In genomic region chr11:43920598-43921419, GRCh38 we compare ENCODE assay signal across 9 cellular contexts. TPM values are rescaled to one million over a fixed set of nuclear protein-coding genes. Genes with fewer than 3 reads are reported as not detected.
A peak's percentile ranks its signal among the peaks of the same experiment; 100 is the strongest.
DNase-seq lines count a peak whose midpoint lies in the region; FAIRE-seq and TF ChIP-seq lines count a peak whose summit lies in the region.
"Had no signal": no experiment of that assay in that cellular context is flagged by ENCODE, and none has a peak within 500 bp of the region (broad histone marks: within the 10 kb centered on the region; RNA-seq: fewer than 3 reads in every experiment).

No MANE protein-coding gene starts in this region.

- no peaks in the 10 kb centered on the region for H3K79me2 ChIP-seq in keratinocyte (ENCODE audit: control insufficient read depth, insufficient read depth, low read length)

- no peaks in the 10 kb centered on the region for H3K9me1 ChIP-seq in keratinocyte (ENCODE audit: control insufficient read depth, extremely low read depth, insufficient read depth, low read length)

- peak overlapping the region; percentile 54 for H3K4me2 ChIP-seq in keratinocyte (ENCODE audit: control insufficient read depth, extremely low read depth, insufficient read depth, low read depth, low read length)

- H3K27me3 ChIP-seq in HUES48 (ENCODE audit: control insufficient read depth, insufficient read depth, low read length), result no peaks in the 10 kb centered on the region
- no peaks in the 10 kb centered on the region for H3K27me3 ChIP-seq in adrenal gland
- no peaks in the 10 kb centered on the region for H3K27me3 ChIP-seq in keratinocyte (ENCODE audit: control insufficient read depth, extremely low read depth, insufficient read depth, low read length)
- H3K27me3 ChIP-seq in thyroid gland, result no peaks in the 10 kb centered on the region

- H3K27ac Mint-ChIP-seq in activated CD4-positive, alpha-beta T cell treated with anti-CD3 and anti-CD28 coated beads, Interleukin-2, amount 10 ng/mL, durations not matched to agents 24 days and 14 days, result peak overlapping the region; percentile 34

- H4K20me1 ChIP-seq in keratinocyte (ENCODE audit: control insufficient read depth, extremely low read depth, insufficient read depth, low read length), result no peaks in the 10 kb centered on the region

- peaks cover 12% of the 10 kb centered on the region for H3K4me1 Mint-ChIP-seq in activated CD4-positive, alpha-beta T cell treated with anti-CD3 and anti-CD28 coated beads, Interleukin-2, amount 10 ng/mL, durations not matched to agents 24 days and 14 days

- DNase-seq in activated CD4-positive, alpha-beta T cell treated with anti-CD3 and anti-CD28 coated beads, Interleukin-2, amount 10 ng/mL, durations not matched to agents 24 days and 14 days, result peak; percentile 61
- DNase-seq in activated CD4-positive, alpha-beta T cell treated with anti-CD3 and anti-CD28 coated beads for 1 hour, result no peak
- DNase-seq in adrenal gland (peak; percentile 70 to 94 (median 88)), keratinocyte (ENCODE audit: low read depth, low spot score) (peak; percentile 99), thyroid gland (no peak), mesenteric fat pad (ENCODE audit: low spot score) (no peak), NCI-H1930 (lab: John Stamatoyannopoulos, UW) (no peak)
- DNase-seq: DND-41 had no signal

- no peaks in the 10 kb centered on the region for H3K9me3 Mint-ChIP-seq in activated CD4-positive, alpha-beta T cell treated with anti-CD3 and anti-CD28 coated beads, Interleukin-2, amount 10 ng/mL, durations not matched to agents 24 days and 14 days

- no peak overlapping the region for H2AFZ ChIP-seq in keratinocyte (ENCODE audit: control insufficient read depth, low read length)

- dilution Hi-C loops in keratinocyte (cut with MboI; ENCODE audit: extremely low pct_ligation_motif_present, low sequenced_read_pairs), result no loop called here

- TF ChIP-seq CTCF in adrenal gland (IDR thresholded peaks at IDR 0.05) (no peak), keratinocyte (optimal IDR thresholded peaks at IDR 0.05 in 1 of 3, IDR thresholded peaks at IDR 0.05 in 1 of 3, conservative IDR thresholded peaks at IDR 0.05 in 1 of 3; ENCODE audit: extremely low read depth in 1 of 3, insufficient read depth in 2 of 3, low read length in 3 of 3) (no peak), thyroid gland (IDR thresholded peaks at IDR 0.05) (no peak)

- H3K4me1 ChIP-seq in HUES48 (ENCODE audit: control insufficient read depth, insufficient read depth, low read length), result peaks cover 31% of the 10 kb centered on the region
- H3K4me1 ChIP-seq in adrenal gland (replicated peaks in 1 of 2), result peaks cover 14 to 53% of the 10 kb centered on the region in 2 donors
- H3K4me1 ChIP-seq in keratinocyte (ENCODE audit: control insufficient read depth, extremely low read depth, insufficient read depth, low read length), result peaks cover 17% of the 10 kb centered on the region
- H3K4me1 ChIP-seq in thyroid gland, result peaks cover 0 to 19% of the 10 kb centered on the region in 2 donors

- intact Hi-C loops in activated CD4-positive, alpha-beta T cell treated with anti-CD3 and anti-CD28 coated beads, Interleukin-2, amount 10 ng/mL, durations not matched to agents 24 days and 14 days (cut with micrococcal nuclease), result loop anchor here (1.0 kb wide), 2 partner anchors 52 to 91 kb away; no protein-coding TSS in a partner anchor
- intact Hi-C loops in adrenal gland (cut with DNase I) (no loop called here), thyroid gland (cut with DNase I) (no loop called here)

- H3K36me3 Mint-ChIP-seq in activated CD4-positive, alpha-beta T cell treated with anti-CD3 and anti-CD28 coated beads, Interleukin-2, amount 10 ng/mL, durations not matched to agents 24 days and 14 days (ENCODE audit: low read depth), result peaks cover 26% of the 10 kb centered on the region

- TF ChIP-seq POLR2A in adrenal gland (IDR thresholded peaks at IDR 0.05) (no peak), thyroid gland (IDR thresholded peaks at IDR 0.05) (no peak)

- H3K4me3 ChIP-seq in HUES48 (ENCODE audit: low read depth, low read length) (no peak overlapping the region), adrenal gland (no peak overlapping the region), keratinocyte (ENCODE audit: control insufficient read depth in 2 of 3, extremely low read depth in 1 of 3, insufficient read depth in 2 of 3, low read depth in 1 of 3, low read length in 3 of 3) (no peak overlapping the region), thyroid gland (replicated peaks in 1 of 3) (no peak overlapping the region)

- H3K27ac ChIP-seq in HUES48 (ENCODE audit: low read depth, low read length), result peak overlapping the region; percentile 2
- peak overlapping the region; percentile 64 to 93 (median 73) for H3K27ac ChIP-seq in adrenal gland
- H3K27ac ChIP-seq in keratinocyte (ENCODE audit: control insufficient read depth, insufficient read depth, low read length), result peak overlapping the region; percentile 94
- peak overlapping the region in 2 of 3 donors; percentile 19 to 21 for H3K27ac ChIP-seq in thyroid gland

- FAIRE-seq in keratinocyte (lab: Jason Lieb, UNC), result peak; percentile 97

- 34 to 38% (median 35%) methylated on average over 10 of the region's 10 CpGs for WGBS in adrenal gland, 4 donors
- 76 to 79% methylated on average over 10 of the region's 10 CpGs for WGBS in thyroid gland, 2 donors

- H3K27me3 Mint-ChIP-seq in activated CD4-positive, alpha-beta T cell treated with anti-CD3 and anti-CD28 coated beads, Interleukin-2, amount 10 ng/mL, durations not matched to agents 24 days and 14 days, result no peaks in the 10 kb centered on the region

- no peak overlapping the region for H3K9ac ChIP-seq in HUES48 (ENCODE audit: low read depth, low read length)
- peak overlapping the region; percentile 63 for H3K9ac ChIP-seq in keratinocyte (ENCODE audit: control insufficient read depth, extremely low read depth, insufficient read depth, low read length)

- H3K4me3 Mint-ChIP-seq in activated CD4-positive, alpha-beta T cell treated with anti-CD3 and anti-CD28 coated beads, Interleukin-2, amount 10 ng/mL, durations not matched to agents 24 days and 14 days, result no peak overlapping the region

- H3K36me3 ChIP-seq in HUES48 (ENCODE audit: control insufficient read depth, insufficient read depth, low read length), result peaks cover 5% of the 10 kb centered on the region; the same call in 1 of the 2 replicates
- H3K36me3 ChIP-seq in adrenal gland (replicated peaks in 1 of 2), result peaks cover 0 to 14% of the 10 kb centered on the region in 2 donors
- H3K36me3 ChIP-seq in keratinocyte (ENCODE audit: control insufficient read depth in 2 of 2, extremely low read depth in 1 of 2, insufficient read depth in 2 of 2, low read length in 2 of 2), result peaks cover 10 to 12% of the 10 kb centered on the region in 2 experiments
- H3K36me3 ChIP-seq in thyroid gland, result peaks cover 12 to 23% of the 10 kb centered on the region in 2 donors

- H3K9me3 ChIP-seq in HUES48 (ENCODE audit: control insufficient read depth, insufficient read depth, low read length) (no peaks in the 10 kb centered on the region), adrenal gland (replicated peaks in 1 of 3) (no peaks in the 10 kb centered on the region), keratinocyte (ENCODE audit: control insufficient read depth, low read depth, low read length) (no peaks in the 10 kb centered on the region), thyroid gland (no peaks in the 10 kb centered on the region)

RNA-seq across cellular contexts. Expression of gene C11orf96, which starts 21.6 kb away (rescaled TPM):
- total RNA-seq in activated CD4-positive, alpha-beta T cell treated with anti-CD3 and anti-CD28 coated beads, Interleukin-2, amount 10 ng/mL, durations not matched to agents 24 days and 14 days, result 3.1 and 3.5 TPM in 2 replicates
- total RNA-seq in adrenal gland (100 to 1,000 TPM; 102 to 549 (median 313) TPM), thyroid gland (100 to 1,000 TPM in 1 of 4 donors, 10 to 100 TPM in 3; 27.7 to 100 (median 73.5) TPM), mesenteric fat pad (349 TPM)
- polyA plus RNA-seq in adrenal gland (100 to 1,000 TPM in 1 of 3 donors, 10 to 100 TPM in 2; 10.0 to 298 (median 57.6) TPM), keratinocyte (0.22 to 0.30 TPM in 2 of 3 replicates, not detected in the other)
- 2.0 TPM for polyA plus RNA-seq in keratinocyte (2011; ENCODE audit: low read depth)
- 0.07 and 0.30 TPM in 2 replicates for polyA plus RNA-seq in keratinocyte (2011; cell fraction: cytosol; rRNA removed)
- 1.1 and 2.9 TPM in 2 replicates for polyA plus RNA-seq in keratinocyte (2011; cell fraction: nucleus; rRNA removed)
- polyA plus RNA-seq in keratinocyte (2012; ENCODE audit: low replicate concordance), result 3.6 TPM in 1 of 2 replicates, not detected in the other
- not detected in 3 replicates for polyA minus RNA-seq in keratinocyte
- polyA minus RNA-seq in keratinocyte (2011; cell fraction: cytosol; rRNA and poly(A)+ RNA removed), result not detected
- polyA minus RNA-seq in keratinocyte (2011; cell fraction: nucleus; rRNA and poly(A)+ RNA removed), result 0.53 and 0.62 TPM in 2 replicates

RNA-seq across cellular contexts. Expression of gene ALKBH3, which starts 40.2 kb away (rescaled TPM):
- 38.3 and 41.4 TPM in 2 replicates for total RNA-seq in activated CD4-positive, alpha-beta T cell treated with anti-CD3 and anti-CD28 coated beads, Interleukin-2, amount 10 ng/mL, durations not matched to agents 24 days and 14 days
- 10 to 100 TPM; 19.7 to 40.9 (median 28.4) TPM for total RNA-seq in adrenal gland
- 10 to 100 TPM; 32.9 to 44.4 (median 38.4) TPM for polyA plus RNA-seq in adrenal gland
- polyA plus RNA-seq in keratinocyte, result 34.4 to 49.9 TPM (median 42.4 TPM) in 3 replicates
- polyA plus RNA-seq in keratinocyte (2011; ENCODE audit: low read depth), result 60.5 TPM
- 36.8 and 64.8 TPM in 2 replicates for polyA plus RNA-seq in keratinocyte (2011; cell fraction: cytosol; rRNA removed)
- 30.2 and 32.5 TPM in 2 replicates for polyA plus RNA-seq in keratinocyte (2011; cell fraction: nucleus; rRNA removed)
- 31.4 and 34.8 TPM in 2 replicates for polyA plus RNA-seq in keratinocyte (2012; ENCODE audit: low replicate concordance)
- polyA minus RNA-seq in keratinocyte, result 22.1 to 42.3 TPM (median 28.4 TPM) in 3 replicates
- polyA minus RNA-seq in keratinocyte (2011; cell fraction: cytosol; rRNA and poly(A)+ RNA removed), result 15.5 TPM
- polyA minus RNA-seq in keratinocyte (2011; cell fraction: nucleus; rRNA and poly(A)+ RNA removed), result 8.5 and 13.5 TPM in 2 replicates
- total RNA-seq in thyroid gland, result 10 to 100 TPM; 32.6 to 44.3 (median 40.4) TPM
- total RNA-seq in mesenteric fat pad, result 31.0 TPM

Comparison
In these comparisons a context has a peak if more than half of its experiments do, and no peak if none do; other contexts are left out.
1. DNase-seq: peak in activated CD4-positive, alpha-beta T cell treated with anti-CD3 and anti-CD28 coated beads, Interleukin-2, amount 10 ng/mL, durations not matched to agents 24 days and 14 days (single experiment), adrenal gland (7 of 7) and keratinocyte (single experiment); none in activated CD4-positive, alpha-beta T cell treated with anti-CD3 and anti-CD28 coated beads for 1 hour (single experiment), thyroid gland (0 of 2), mesenteric fat pad (single experiment) and NCI-H1930 (0 of 2).
2. H3K27ac ChIP-seq: peak in every context shown above with its lines; median percentile 94 in keratinocyte; 73 in adrenal gland; 20 in thyroid gland; 2 in HUES48.